Comparison of ENCODE assay signal across 8 cellular contexts in genomic region chr14:35403397-35404245, GRCh38. TPM values are rescaled to one million over a fixed set of nuclear protein-coding genes. Genes with fewer than 3 reads are reported as not detected.
DNase-seq lines count a peak whose midpoint lies in the region; ATAC-seq and TF ChIP-seq lines count a peak whose summit lies in the region.

No MANE protein-coding gene starts in this region.

- ATAC-seq in HG02678 (IDR thresholded peaks at IDR 0.05; ENCODE audit: unreplicated experiment), result peak; percentile 50
- peak; percentile 83 for ATAC-seq in thoracic aorta (ENCODE audit: insufficient number of reproducible peaks, low FRiP score, low read depth)

- H3K4me3 ChIP-seq in GM12865 (ENCODE audit: low read depth, low read length) (peak overlapping the region; percentile 79), ovary (peak overlapping the region; percentile 95), thoracic aorta (peak overlapping the region; percentile 88)

- peaks cover 45% of the 10 kb centered on the region for H3K4me1 Mint-ChIP-seq in activated naive CD8-positive, alpha-beta T cell (ENCODE audit: low read depth)

- peak; percentile 29 for TF ChIP-seq POLR2A in ovary (IDR thresholded peaks at IDR 0.05)

- H3K9me3 Mint-ChIP-seq in activated naive CD8-positive, alpha-beta T cell (ENCODE audit: low read depth), result no peaks in the 10 kb centered on the region

- TF ChIP-seq CTCF in GM12865 (IDR thresholded peaks at IDR 0.05; ENCODE audit: insufficient read depth, low read depth, low read length, missing control alignments), result no peak
- TF ChIP-seq CTCF in ovary (IDR thresholded peaks at IDR 0.05), result peak in 2 of 3 donors; percentile 10 to 22
- TF ChIP-seq CTCF in thoracic aorta (IDR thresholded peaks at IDR 0.05), result no peak

- H3K27ac Mint-ChIP-seq in activated naive CD8-positive, alpha-beta T cell, result peak overlapping the region; percentile 99

- no peaks in the 10 kb centered on the region for H3K36me3 ChIP-seq in ovary
- H3K36me3 ChIP-seq in thoracic aorta, result peaks cover 49% of the 10 kb centered on the region

- peak; percentile 42 for TF ChIP-seq EP300 in ovary (IDR thresholded peaks at IDR 0.05)

- H3K27me3 ChIP-seq in ovary, result no peaks in the 10 kb centered on the region
- H3K27me3 ChIP-seq in thoracic aorta (replicated peaks; ENCODE audit: insufficient read depth), result no peaks in the 10 kb centered on the region

- WGBS in ovary, 3 donors, result 1 to 2% (median 1%) methylated on average over 20 to 57 of the region's 57 CpGs

- H3K27ac ChIP-seq in ovary, result peak overlapping the region; percentile 96 to 99
- H3K27ac ChIP-seq in thoracic aorta, result peak overlapping the region; percentile 98 to 99

- H3K4me1 ChIP-seq in ovary (ENCODE audit: insufficient read depth), result peaks cover 15% of the 10 kb centered on the region
- H3K4me1 ChIP-seq in thoracic aorta (ENCODE audit: control insufficient read depth in 1 of 2, low read depth in 2 of 2), result peaks cover 42 to 48% of the 10 kb centered on the region in 2 donors

- H3K9me3 ChIP-seq in ovary, result no peaks in the 10 kb centered on the region
- no peaks in the 10 kb centered on the region for H3K9me3 ChIP-seq in thoracic aorta

- intact Hi-C loops in head of caudate nucleus (cut with DNase I) (loop anchor here (2.0 to 10.0 kb wide), 4 partner anchors 63 to 421 kb away; partner anchors contain the start of genes BRMS1L and PSMA6), ovary (cut with DNase I) (loop anchor here (1.0 to 10.0 kb wide), 8 partner anchors 61 to 421 kb away; partner anchors contain the start of genes PSMA6 (in 2 of the 4) and BRMS1L (in 1 of the 4))

- H3K36me3 Mint-ChIP-seq in activated naive CD8-positive, alpha-beta T cell, result peaks cover 26% of the 10 kb centered on the region

- H3K27me3 Mint-ChIP-seq in activated naive CD8-positive, alpha-beta T cell, result no peaks in the 10 kb centered on the region

- H3K4me3 Mint-ChIP-seq in activated naive CD8-positive, alpha-beta T cell, result peak overlapping the region; percentile 98

- DNase-seq in GM12865 (ENCODE audit: low read depth), result peak; percentile 97
- peak; percentile 93 for DNase-seq in NCI-H1105 treated with DMSO at 0.1 percent for 48 hours (lab: John Stamatoyannopoulos, UW)
- peak; percentile 62 for DNase-seq in SKM-1 (lab: John Stamatoyannopoulos, UW; ENCODE audit: unreplicated experiment)
- peak; percentile 79 to 97 (median 93) for DNase-seq in head of caudate nucleus
- peak; percentile 97 to 99 (median 99) for DNase-seq in ovary
- DNase-seq in thoracic aorta (ENCODE audit: low spot score), result peak; percentile 85

RNA-seq across cellular contexts. Expression of gene NFKBIA, which starts 0.9 kb away (rescaled TPM):
- 1,000 to 10,000 TPM in 1 of 7 donors, 100 to 1,000 TPM in 6; 162 to 1,807 (median 236) TPM for total RNA-seq in ovary
- polyA plus RNA-seq in ovary, result 100 to 1,000 TPM; 109 to 194 TPM
- total RNA-seq in thoracic aorta, result 100 to 1,000 TPM; 366 to 378 TPM

Comparison
In these comparisons a context has a peak if more than half of its experiments do, and no peak if none do; other contexts are left out.
1. Peak in every context shown above with its lines: DNase-seq, ATAC-seq, H3K4me3 ChIP-seq and H3K27ac ChIP-seq.
2. CTCF ChIP-seq: peak in ovary (2 of 3); none in GM12865 (single experiment) and thoracic aorta (single experiment).